In the genomic region with DNA sequence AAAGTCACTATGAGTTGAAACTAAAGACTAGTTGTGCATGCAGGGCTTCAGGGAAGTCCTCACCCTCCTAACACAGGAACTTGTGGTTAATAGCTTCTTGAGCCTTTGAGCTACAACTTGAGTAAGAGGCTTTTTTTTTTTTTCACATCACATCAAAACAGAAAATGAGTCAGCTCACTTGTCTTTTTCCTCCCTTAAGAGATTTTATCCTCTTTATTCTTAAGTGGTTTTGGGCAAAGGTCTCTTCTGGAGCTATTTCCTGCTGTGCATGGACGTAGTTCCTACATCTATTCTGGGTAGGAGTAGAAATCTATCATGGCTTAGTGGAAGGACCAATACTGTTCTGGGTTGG, we compare ENCODE assay signal across 15 cellular contexts.
DNase-seq lines count a peak whose midpoint lies in the region; ATAC-seq and TF ChIP-seq lines count a peak whose summit lies in the region.
"Had no signal": no experiment of that assay in that cellular context is flagged by ENCODE, and none has a peak within 500 bp of the region (broad histone marks: within the 10 kb centered on the region; RNA-seq: fewer than 3 reads in every experiment).

No MANE protein-coding gene starts in this region.

- peaks cover 0 to 6% (median 0%) of the 10 kb centered on the region in 11 donors for H3K9me3 Mint-ChIP-seq in naive thymus-derived CD4-positive, alpha-beta T cell
- no peaks in the 10 kb centered on the region for H3K9me3 Mint-ChIP-seq in CD4-positive, alpha-beta T cell

- H3K4me3 ChIP-seq in naive thymus-derived CD4-positive, alpha-beta T cell (ENCODE audit: low read length) = no peak overlapping the region
- H3K4me3 ChIP-seq: breast epithelium, GM23248 had no signal

- peaks cover 0 to 19% (median 0%) of the 10 kb centered on the region in 7 donors for H3K4me1 Mint-ChIP-seq in naive thymus-derived CD4-positive, alpha-beta T cell
- H3K4me1 Mint-ChIP-seq in CD4-positive, alpha-beta T cell (ENCODE audit: low read depth) = no peaks in the 10 kb centered on the region

- CTCF ChIA-PET in naive thymus-derived CD4-positive, alpha-beta T cell (lab: Charles Lee) = no interaction called here
- CTCF ChIA-PET in CD4-positive, alpha-beta T cell (lab: Charles Lee) = no interaction called here

- intact Hi-C loops in naive thymus-derived CD4-positive, alpha-beta T cell (cut with micrococcal nuclease) = no loop called here
- intact Hi-C loops in CD4-positive, alpha-beta T cell (cut with DNase I, micrococcal nuclease) = no loop called here

- H3K27me3 Mint-ChIP-seq in naive thymus-derived CD4-positive, alpha-beta T cell = no peaks in the 10 kb centered on the region
- H3K27me3 Mint-ChIP-seq in CD4-positive, alpha-beta T cell = no peaks in the 10 kb centered on the region

- no peak for TF ChIP-seq CTCF in CD4-positive, alpha-beta T cell (IDR thresholded peaks at IDR 0.05)

- peak; percentile 48 for ATAC-seq in HG02763 (IDR thresholded peaks at IDR 0.05; ENCODE audit: unreplicated experiment)
- ATAC-seq in naive thymus-derived CD4-positive, alpha-beta T cell = peak; percentile 63
- ATAC-seq in CD4-positive, alpha-beta T cell (ENCODE audit: poor library complexity) = no peak
- ATAC-seq in GM21515 (IDR thresholded peaks at IDR 0.05; ENCODE audit: unreplicated experiment) = no peak
- ATAC-seq: CD8-positive, alpha-beta T cell had no signal

- H3K27ac ChIP-seq in naive thymus-derived CD4-positive, alpha-beta T cell (ENCODE audit: low read depth, low read length) = no peak overlapping the region
- no peak overlapping the region for H3K27ac ChIP-seq in CD4-positive, alpha-beta T cell (ENCODE audit: low read depth, low read length)
- H3K27ac ChIP-seq: breast epithelium, epithelial cell of prostate, GM23248, WERI-Rb-1 had no signal

- no peaks in the 10 kb centered on the region for H3K9me3 ChIP-seq in naive thymus-derived CD4-positive, alpha-beta T cell (ENCODE audit: control insufficient read depth in 2 of 3, low read length in 3 of 3)
- peaks cover 4% of the 10 kb centered on the region for H3K9me3 ChIP-seq in CD4-positive, alpha-beta T cell (ENCODE audit: control insufficient read depth, low read length)
- H3K9me3 ChIP-seq: breast epithelium had no signal

- H3K27me3 ChIP-seq in naive thymus-derived CD4-positive, alpha-beta T cell (ENCODE audit: control insufficient read depth in 2 of 2, insufficient read depth in 2 of 2, low read length in 2 of 2) = no peaks in the 10 kb centered on the region
- no peaks in the 10 kb centered on the region for H3K27me3 ChIP-seq in CD4-positive, alpha-beta T cell (ENCODE audit: control insufficient read depth, insufficient read depth, low read length)
- H3K27me3 ChIP-seq: breast epithelium had no signal

- POLR2A ChIA-PET in naive thymus-derived CD4-positive, alpha-beta T cell (lab: Charles Lee) = no interaction called here
- POLR2A ChIA-PET in CD4-positive, alpha-beta T cell (lab: Charles Lee) = no interaction called here

- no peaks in the 10 kb centered on the region for H3K4me1 ChIP-seq in naive thymus-derived CD4-positive, alpha-beta T cell (ENCODE audit: control insufficient read depth in 2 of 2, insufficient read depth in 2 of 2, low read length in 2 of 2)
- H3K4me1 ChIP-seq: breast epithelium had no signal

- no peak overlapping the region for H3K27ac Mint-ChIP-seq in naive thymus-derived CD4-positive, alpha-beta T cell
- no peak overlapping the region for H3K27ac Mint-ChIP-seq in CD4-positive, alpha-beta T cell
- H3K27ac Mint-ChIP-seq: CD8-positive, alpha-beta T cell had no signal

- peak; percentile 27 for DNase-seq in DMS79 (lab: John Stamatoyannopoulos, UW)
- peak; percentile 38 for DNase-seq in SKM-1 treated with dmso at 0.1 percent for 144 hours (lab: John Stamatoyannopoulos, UW; ENCODE audit: unreplicated experiment)
- DNase-seq in naive thymus-derived CD4-positive, alpha-beta T cell = no peak
- no peak for DNase-seq in CD4-positive, alpha-beta T cell
- DNase-seq in SW 1271 (lab: John Stamatoyannopoulos, UW) = no peak
- no peak for DNase-seq in DMS114 treated with DMSO at 0.1 percent for 48 hours (lab: John Stamatoyannopoulos, UW; ENCODE audit: unreplicated experiment)
- DNase-seq: activated T-cell treated with anti-CD3 and anti-CD28 coated beads for 4 hours; CD8-positive, alpha-beta T cell; GM23248; NCI-H1436; WERI-Rb-1 had no signal

- peak overlapping the region in 1 of 10 donors; percentile 33 for H3K4me3 Mint-ChIP-seq in naive thymus-derived CD4-positive, alpha-beta T cell
- no peak overlapping the region for H3K4me3 Mint-ChIP-seq in CD4-positive, alpha-beta T cell
- H3K4me3 Mint-ChIP-seq: CD8-positive, alpha-beta T cell had no signal

- no peaks in the 10 kb centered on the region for H3K36me3 Mint-ChIP-seq in naive thymus-derived CD4-positive, alpha-beta T cell
- H3K36me3 Mint-ChIP-seq in CD4-positive, alpha-beta T cell (ENCODE audit: low read depth) = no peaks in the 10 kb centered on the region
- H3K36me3 Mint-ChIP-seq: CD8-positive, alpha-beta T cell had no signal

- H3K36me3 ChIP-seq in naive thymus-derived CD4-positive, alpha-beta T cell (ENCODE audit: control insufficient read depth in 2 of 3, insufficient read depth in 3 of 3, low read length in 3 of 3) = no peaks in the 10 kb centered on the region
- H3K36me3 ChIP-seq: breast epithelium, WERI-Rb-1 had no signal

Comparison
In these comparisons a context has a peak if more than half of its experiments do, and no peak if none do; other contexts are left out.
1. DNase-seq: peak in DMS79 (single experiment) and SKM-1 treated with dmso at 0.1 percent for 144 hours (single experiment); none in naive thymus-derived CD4-positive, alpha-beta T cell (0 of 9), CD4-positive, alpha-beta T cell (0 of 10), SW 1271 (0 of 2) and DMS114 treated with DMSO at 0.1 percent for 48 hours (single experiment).
2. ATAC-seq: peak in HG02763 (single experiment) and naive thymus-derived CD4-positive, alpha-beta T cell (single experiment); none in CD4-positive, alpha-beta T cell (single experiment) and GM21515 (single experiment).